In genomic region chr9:129442791-129443511, GRCh38 we compare ENCODE assay signal across 1 cellular context.
TF ChIP-seq lines count a peak whose summit lies in the region.

No MANE protein-coding gene starts in this region.

TF ChIP-seq in HepG2, 621 proteins besides CTCF, POLR2A, EP300 and RAD21 (continued from another document and continues in another):
- no peak for TF ChIP-seq PRDM15 (CRISPR knock-in tag; IDR thresholded peaks at IDR 0.05)
- no peak for TF ChIP-seq ZBTB46 (CRISPR knock-in tag; IDR thresholded peaks at IDR 0.05; ENCODE audit: borderline replicate concordance)
- TF ChIP-seq SUZ12 (IDR thresholded peaks at IDR 0.05; ENCODE audit: low read depth, low read length): no peak
- TF ChIP-seq ZBTB4 (CRISPR knock-in tag; IDR thresholded peaks at IDR 0.05; ENCODE audit: borderline replicate concordance): 0 out of 2 replicates have a peak, but pooled peaks have one; percentile 66
- TF ChIP-seq ZKSCAN8 (CRISPR knock-in tag; IDR thresholded peaks at IDR 0.05; ENCODE audit: borderline replicate concordance): no peak; the same call in 1 of the 2 replicates
- TF ChIP-seq TARDBP (CRISPR knock-in tag; IDR thresholded peaks at IDR 0.05): peak; percentile 78
- TF ChIP-seq ZNF335 (CRISPR knock-in tag; IDR thresholded peaks at IDR 0.05): 0 out of 2 replicates have a peak, but pooled peaks have one; percentile 16
- TF ChIP-seq JUND (CRISPR knock-in tag; IDR thresholded peaks at IDR 0.05): no peak
- peak; percentile 76; the same call in 1 of the 2 replicates for TF ChIP-seq DMAP1 (CRISPR knock-in tag; IDR thresholded peaks at IDR 0.05)
- TF ChIP-seq SRF (IDR thresholded peaks at IDR 0.05; ENCODE audit: low read depth, low read length): peak; percentile 57; the same call in 1 of the 2 replicates
- TF ChIP-seq ZNF777 (CRISPR knock-in tag; IDR thresholded peaks at IDR 0.05): no peak
- no peak; the same call in 1 of the 2 replicates for TF ChIP-seq HOXA5 (CRISPR knock-in tag; IDR thresholded peaks at IDR 0.05)
- TF ChIP-seq ZNF550 (CRISPR knock-in tag; IDR thresholded peaks at IDR 0.05; ENCODE audit: borderline replicate concordance): no peak
- no peak for TF ChIP-seq ZNF577 (CRISPR knock-in tag; IDR thresholded peaks at IDR 0.05; ENCODE audit: borderline replicate concordance, low read depth)
- no peak for TF ChIP-seq MTA3 (CRISPR knock-in tag; IDR thresholded peaks at IDR 0.05)
- TF ChIP-seq ZFP62 (CRISPR knock-in tag; IDR thresholded peaks at IDR 0.05): no peak
- no peak for TF ChIP-seq ZBTB34 (CRISPR knock-in tag; IDR thresholded peaks at IDR 0.05)
- TF ChIP-seq EED (CRISPR knock-in tag; IDR thresholded peaks at IDR 0.05): no peak; the same call in 1 of the 2 replicates
- TF ChIP-seq THAP9 (CRISPR knock-in tag; IDR thresholded peaks at IDR 0.05; ENCODE audit: borderline replicate concordance): peak; percentile 58; the same call in 1 of the 2 replicates
- no peak for TF ChIP-seq IRF9 (CRISPR knock-in tag; IDR thresholded peaks at IDR 0.05; ENCODE audit: borderline replicate concordance)
- TF ChIP-seq ZSCAN29 (CRISPR knock-in tag; conservative IDR thresholded peaks at IDR 0.05): peak; percentile 67
- TF ChIP-seq GRHL1 (CRISPR knock-in tag; conservative IDR thresholded peaks at IDR 0.05): no peak
- no peak for TF ChIP-seq MTERF4 (CRISPR knock-in tag; IDR thresholded peaks at IDR 0.05)
- TF ChIP-seq ARID3A (IDR thresholded peaks at IDR 0.05; ENCODE audit: low read depth, low read length): no peak
- no peak for TF ChIP-seq ATF4 (CRISPR knock-in tag; IDR thresholded peaks at IDR 0.05)
- 0 out of 2 replicates have a peak, but pooled peaks have one; percentile 27 for TF ChIP-seq ZIK1 (CRISPR knock-in tag; IDR thresholded peaks at IDR 0.05; ENCODE audit: borderline replicate concordance, low read depth)
- peak; percentile 65; the same call in 1 of the 2 replicates for TF ChIP-seq SAP130 (CRISPR knock-in tag; IDR thresholded peaks at IDR 0.05; ENCODE audit: low read depth)
- no peak for TF ChIP-seq SRSF4 (IDR thresholded peaks at IDR 0.05; ENCODE audit: low read depth, low read length, poor library complexity, severe bottlenecking)
- TF ChIP-seq KAT2B (IDR thresholded peaks at IDR 0.05; ENCODE audit: borderline replicate concordance, low read depth, low read length): no peak
- no peak for TF ChIP-seq ZNF12 (CRISPR knock-in tag; IDR thresholded peaks at IDR 0.05)
- TF ChIP-seq DRAP1 (CRISPR knock-in tag; IDR thresholded peaks at IDR 0.05): peak; percentile 19; the same call in 1 of the 2 replicates
- TF ChIP-seq DR1 (CRISPR knock-in tag; IDR thresholded peaks at IDR 0.05): no peak
- TF ChIP-seq FOXA1 (IDR thresholded peaks at IDR 0.05): no peak
- no peak for TF ChIP-seq FOXA1 (CRISPR knock-in tag; IDR thresholded peaks at IDR 0.05)
- no peak for TF ChIP-seq GPBP1L1 (CRISPR knock-in tag; IDR thresholded peaks at IDR 0.05)
- no peak for TF ChIP-seq IKZF1 (IDR thresholded peaks at IDR 0.05)
